In the genomic region with DNA sequence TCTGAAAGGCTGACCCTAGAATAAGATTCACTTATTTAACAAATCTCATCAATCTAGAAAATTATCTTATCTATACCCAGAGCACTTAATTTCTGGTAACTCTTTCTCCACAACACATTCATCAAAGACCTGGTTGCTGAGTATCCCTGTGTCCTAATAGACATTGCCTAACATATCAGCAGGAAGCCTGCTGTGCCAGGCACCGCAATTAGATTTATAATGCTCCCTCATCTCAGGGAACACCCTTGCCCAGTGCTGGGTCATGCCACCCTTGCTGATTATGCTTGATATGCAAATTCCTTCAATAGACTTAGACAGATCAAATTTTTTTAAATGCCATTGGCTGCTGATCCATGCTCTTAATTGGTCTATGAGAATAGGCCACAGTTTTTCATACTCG, we compare ENCODE assay signal across 28 cellular contexts. TPM values are rescaled to one million over a fixed set of nuclear protein-coding genes. Genes with fewer than 3 reads are reported as not detected.
DNase-seq lines count a peak whose midpoint lies in the region; ATAC-seq, FAIRE-seq and TF ChIP-seq lines count a peak whose summit lies in the region.
"Had no signal": no experiment of that assay in that cellular context is flagged by ENCODE, and none has a peak within 500 bp of the region (broad histone marks: within the 10 kb centered on the region; RNA-seq: fewer than 3 reads in every experiment).

No MANE protein-coding gene starts in this region.

- no peak overlapping the region for H3K9ac ChIP-seq in kidney (ENCODE audit: low read length in 2 of 2)
- H3K9ac ChIP-seq: BLaER1 treated with 17β-estradiol and CSF1 and Interleukin-3, amounts not matched to agents 10 nM and 100 nM; GM23248 had no signal

- peaks cover 7% of the 10 kb centered on the region for H3K4me1 ChIP-seq in suprapubic skin
- no peaks in the 10 kb centered on the region for H3K4me1 ChIP-seq in kidney (ENCODE audit: control insufficient read depth in 1 of 2, insufficient read depth in 1 of 2, low read depth in 1 of 2, low read length in 2 of 2)
- H3K4me1 ChIP-seq: BE2C; BLaER1 treated with 17β-estradiol and CSF1 and Interleukin-3, amounts not matched to agents 10 nM and 100 nM had no signal

- no peaks in the 10 kb centered on the region for H3K27me3 ChIP-seq in suprapubic skin
- H3K27me3 ChIP-seq: BE2C; BLaER1 treated with 17β-estradiol and CSF1 and Interleukin-3, amounts not matched to agents 10 nM and 100 nM had no signal

- DNase-seq in COR-L47 (lab: John Stamatoyannopoulos, UW): peak; percentile 4
- DNase-seq in amniotic epithelial cell (ENCODE audit: low read depth): peak; percentile 94
- DNase-seq in omental fat pad (ENCODE audit: low spot score): no peak
- no peak for DNase-seq in suprapubic skin (ENCODE audit: low spot score in 2 of 2)
- DNase-seq in SIG-M5 treated with dmso at 0.1 percent for 504 hours (lab: John Stamatoyannopoulos, UW; ENCODE audit: unreplicated experiment): no peak
- no peak for DNase-seq in kidney
- DNase-seq: 8988T; ACHN; AML-193; BE2C; Calu3; CD4-positive, alpha-beta T cell; CD8-positive, alpha-beta memory T cell; DMS53; DMS79 treated with DMSO at 0.1 percent for 48 hours; GF-D8; GM23248; H7; HCEC 1CT had no signal

- ATAC-seq in omental fat pad (ENCODE audit: low FRiP score) (peak; percentile 75), GM21360 (IDR thresholded peaks at IDR 0.05; ENCODE audit: unreplicated experiment) (no peak)
- ATAC-seq: A549 had no signal

- H3K4me3 ChIP-seq in suprapubic skin (peak overlapping the region; percentile 38), kidney (ENCODE audit: low read length in 2 of 2) (no peak overlapping the region)
- H3K4me3 ChIP-seq: A549; BLaER1 treated with 17β-estradiol and CSF1 and Interleukin-3, amounts not matched to agents 10 nM and 100 nM; GM23248 had no signal

- no peak for TF ChIP-seq EP300 in suprapubic skin (IDR thresholded peaks at IDR 0.05)

- no peak for FAIRE-seq in kidney (lab: Jason Lieb, UNC)
- FAIRE-seq: A549, GM12891, GM18507, H1 had no signal

- intact Hi-C loops in kidney (cut with DNase I): no loop called here

- TF ChIP-seq POLR2A in suprapubic skin (IDR thresholded peaks at IDR 0.05): no peak

- H3K27ac ChIP-seq in suprapubic skin (no peak overlapping the region), kidney (ENCODE audit: low read depth in 2 of 2, low read length in 2 of 2) (no peak overlapping the region)
- H3K27ac ChIP-seq: A549; BLaER1 treated with 17β-estradiol and CSF1 and Interleukin-3, amounts not matched to agents 10 nM and 100 nM; GM23248 had no signal

- H3K36me3 ChIP-seq in suprapubic skin (no peaks in the 10 kb centered on the region), kidney (ENCODE audit: control insufficient read depth in 1 of 2, insufficient read depth in 2 of 2, low read length in 2 of 2) (no peaks in the 10 kb centered on the region)
- H3K36me3 ChIP-seq: BE2C; BLaER1 treated with 17β-estradiol and CSF1 and Interleukin-3, amounts not matched to agents 10 nM and 100 nM had no signal

- WGBS in suprapubic skin: 50% methylated on average over 2 of the region's 2 CpGs

- TF ChIP-seq CTCF in omental fat pad (IDR thresholded peaks at IDR 0.05) (no peak), suprapubic skin (IDR thresholded peaks at IDR 0.05) (no peak), kidney (IDR thresholded peaks at IDR 0.05; ENCODE audit: borderline replicate concordance, extremely low read depth, insufficient read depth) (no peak)

- no peaks in the 10 kb centered on the region for H3K9me3 ChIP-seq in suprapubic skin
- H3K9me3 ChIP-seq in kidney (ENCODE audit: control insufficient read depth in 1 of 2, low read length in 2 of 2): no peaks in the 10 kb centered on the region
- H3K9me3 ChIP-seq: A549; BE2C; BLaER1 treated with 17β-estradiol and CSF1 and Interleukin-3, amounts not matched to agents 10 nM and 100 nM had no signal

RNA-seq across cellular contexts. Expression of gene DSG1, which starts 3.8 kb away (rescaled TPM):
- total RNA-seq in omental fat pad (under 1 TPM in 2 of 4 donors, not detected in 2; 0.19 to 0.63 TPM), suprapubic skin (1,000 to 10,000 TPM in 3 of 4 donors, 100 to 1,000 TPM in 1; 693 to 1,832 (median 1,713) TPM), kidney (not detected)
- polyA plus RNA-seq in kidney (ENCODE audit: insufficient read depth, low read depth, low replicate concordance): not detected
- total RNA-seq: Calu3; CD4-positive, alpha-beta T cell; CD8-positive, alpha-beta memory T cell; Daoy; G401; GM23248; H1 had no signal
- polyA plus RNA-seq: A549; CD14-positive monocyte; CD8-positive, alpha-beta memory T cell; GM23248 had no signal

RNA-seq across cellular contexts. Expression of gene DSG4, which starts 54.9 kb away (rescaled TPM):
- total RNA-seq in omental fat pad: under 1 TPM in 3 of 4 donors, not detected in 1; 0.09 to 0.63 (median 0.19) TPM
- 10 to 100 TPM in 1 of 4 donors, 1 to 10 TPM in 2, under 1 TPM in 1; 0.89 to 20.9 (median 2.5) TPM for total RNA-seq in suprapubic skin
- not detected for total RNA-seq in kidney
- polyA plus RNA-seq in kidney (ENCODE audit: insufficient read depth, low read depth, low replicate concordance): not detected
- total RNA-seq: Calu3; CD4-positive, alpha-beta T cell; CD8-positive, alpha-beta memory T cell; Daoy; G401; GM23248; H1; H7 had no signal
- polyA plus RNA-seq: CD14-positive monocyte; CD8-positive, alpha-beta memory T cell; GM23248; H1 had no signal

Comparison
In these comparisons a context has a peak if more than half of its experiments do, and no peak if none do; other contexts are left out.
1. DNase-seq: peak in COR-L47 (single experiment) and amniotic epithelial cell (single experiment); none in omental fat pad (single experiment), suprapubic skin (0 of 2), SIG-M5 treated with dmso at 0.1 percent for 504 hours (single experiment) and kidney (single experiment).
2. RNA of gene DSG1, which starts 3.8 kb away (total RNA-seq): 693 to 1,832 TPM in suprapubic skin; 0.19 to 0.63 TPM in omental fat pad and not detected in kidney (single experiment); every median in the first group is over 100 times any median in the second.